In the genomic region with DNA sequence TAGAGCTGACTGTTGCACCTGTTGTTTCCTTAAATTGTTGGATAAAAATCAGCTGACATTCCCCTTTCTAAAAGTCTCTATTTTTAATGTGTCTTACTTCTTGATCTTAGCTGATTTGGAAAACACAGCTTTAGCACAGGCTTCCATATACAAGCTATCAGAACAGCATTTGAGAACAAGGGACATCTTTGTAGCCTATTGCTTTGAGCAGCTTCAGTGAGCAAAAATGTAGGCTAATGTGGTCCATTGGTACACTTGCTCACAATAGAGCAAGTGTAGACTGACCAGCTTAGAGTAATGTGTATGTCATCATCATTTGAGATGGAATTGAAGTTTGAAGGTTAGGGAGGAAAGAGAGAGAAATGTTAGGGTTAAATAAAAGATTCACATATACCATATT, we compare ENCODE assay signal across 25 cellular contexts.
"Had no signal": no experiment of that assay in that cellular context is flagged by ENCODE, and none has a peak within 500 bp of the region (broad histone marks: within the 10 kb centered on the region; RNA-seq: fewer than 3 reads in every experiment).

No MANE protein-coding gene starts in this region.

- H3K27me3 ChIP-seq: ascending aorta, body of pancreas, SJCRH30 had no signal

- ATAC-seq: activated T-cell treated with anti-CD3 and anti-CD28 coated beads, Interleukin-2, amount 50 U/mL, for 4 hours; body of pancreas; Panc1 had no signal

- H3K4me3 ChIP-seq: ascending aorta, body of pancreas, SJCRH30 had no signal

- DNase-seq: activated CD4-positive, alpha-beta memory T cell treated with anti-CD3 and anti-CD28 coated beads for 36 hours; activated CD4-positive, alpha-beta T cell treated with anti-CD3 and anti-CD28 coated beads, Interleukin-2, amount 10 ng/mL, durations not matched to agents 7 days and 5 days; activated CD4-positive, CD25-positive, alpha-beta regulatory T cell; activated CD8-positive, alpha-beta memory T cell treated with anti-CD3 and anti-CD28 coated beads for 24 hours; activated gamma-delta T cell treated with Interleukin-2 at 50 U/mL for 16 hours; activated T-cell treated with anti-CD3 and anti-CD28 coated beads, Interleukin-2, amount 50 U/mL, for 4 hours; body of pancreas; NCI-H1092; NCI-H1417; NCI-H1930; NCI-H2171 treated with DMSO at 0.1 percent for 48 hours; NCI-H226; NCI-H526 treated with DMSO at 0.1 percent for 48 hours; NCI-H82; NK-92 treated with Interleukin-12 subunit alpha and Interleukin-12 subunit beta, amount 100 ng/mL, for 24 hours; OCI-M1; Right ventricle myocardium superior; SJCRH30; SK-N-SH; T-helper 1 cell had no signal

- H3K27ac ChIP-seq: ascending aorta, body of pancreas, KMS-11, RWPE1, SJCRH30, VCaP had no signal
